Comparison of ENCODE assay signal across 1 cellular context in genomic region chr2:190893157-190893556, GRCh38.
TF ChIP-seq lines count a peak whose summit lies in the region.

No MANE protein-coding gene starts in this region.

TF ChIP-seq in HepG2, 621 proteins besides CTCF, POLR2A, EP300 and RAD21 (continued from another document):
- TF ChIP-seq AFF4 (CRISPR knock-in tag; IDR thresholded peaks at IDR 0.05) (no peak), ZBTB39 (CRISPR knock-in tag; IDR thresholded peaks at IDR 0.05) (no peak), ATRX (CRISPR knock-in tag; IDR thresholded peaks at IDR 0.05; ENCODE audit: borderline replicate concordance) (no peak), ZNF747 (CRISPR knock-in tag; IDR thresholded peaks at IDR 0.05; ENCODE audit: borderline replicate concordance) (no peak), ELF4 (CRISPR knock-in tag; IDR thresholded peaks at IDR 0.05; ENCODE audit: borderline replicate concordance) (no peak), IRF2 (CRISPR knock-in tag; IDR thresholded peaks at IDR 0.05) (no peak), ZNF761 (CRISPR knock-in tag; conservative IDR thresholded peaks at IDR 0.05) (no peak), RFX1 (IDR thresholded peaks at IDR 0.05) (no peak), ZNF256 (CRISPR knock-in tag; conservative IDR thresholded peaks at IDR 0.05) (no peak), ARID2 (CRISPR knock-in tag; IDR thresholded peaks at IDR 0.05; ENCODE audit: borderline replicate concordance) (no peak), ZFP90 (CRISPR knock-in tag; IDR thresholded peaks at IDR 0.05; ENCODE audit: borderline replicate concordance) (no peak), THRA (CRISPR knock-in tag; IDR thresholded peaks at IDR 0.05; ENCODE audit: borderline replicate concordance) (no peak), TGIF2 (CRISPR knock-in tag; IDR thresholded peaks at IDR 0.05) (no peak), ZNF629 (CRISPR knock-in tag; conservative IDR thresholded peaks at IDR 0.05) (peak; percentile 96), ZNF362 (CRISPR knock-in tag; IDR thresholded peaks at IDR 0.05; ENCODE audit: borderline replicate concordance) (no peak), CHD4 (IDR thresholded peaks at IDR 0.05; ENCODE audit: borderline replicate concordance, low read length) (peak; percentile 93; the same call in 1 of the 2 replicates)
